26 cellular contexts compared by ENCODE assay signal in the genomic region with DNA sequence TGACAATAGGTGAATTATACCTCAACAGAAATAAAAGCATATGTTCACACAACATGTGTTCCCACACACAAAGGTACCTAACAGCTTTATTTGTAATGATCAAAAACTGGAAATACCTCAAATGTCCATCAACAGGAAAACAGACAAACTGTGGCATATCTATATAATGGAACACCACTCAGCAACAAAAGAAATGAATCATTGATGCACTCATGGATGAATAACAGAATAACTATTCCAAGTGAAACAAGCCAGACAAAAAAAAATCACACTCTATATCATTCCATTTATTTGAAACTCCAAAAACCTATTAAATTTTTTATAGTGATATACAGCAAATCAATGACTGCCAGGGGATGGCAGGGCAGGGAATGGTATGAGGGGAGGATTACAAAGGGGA.
"Had no signal": no experiment of that assay in that cellular context is flagged by ENCODE, and none has a peak within 500 bp of the region (broad histone marks: within the 10 kb centered on the region; RNA-seq: fewer than 3 reads in every experiment).

No MANE protein-coding gene starts in this region.

- H3K9ac ChIP-seq: neural progenitor cell had no signal

- DNase-seq: dorsolateral prefrontal cortex; effector CD8-positive, alpha-beta T cell; esophagus squamous epithelium; foreskin fibroblast; head of caudate nucleus; left ventricle myocardium inferior; lower lobe of right lung; mesenchymal stem cell; midbrain; nucleus accumbens; ovary; sigmoid colon; stimulated activated CD4-positive, alpha-beta T cell treated with anti-CD3 and anti-CD28 coated beads, Interleukin-2, amount 100 ng/mL, for 24 hours; stimulated activated CD4-positive, alpha-beta T cell treated with anti-CD3 and anti-CD28 coated beads, Interleukin-4, amount 100 ng/mL, for 4 hours; stimulated activated naive B cell treated with anti-CD40 and anti-IgM and Interleukin-4, amounts not matched to agents 10 μg/mL and 1 μg/mL and 100 μg/mL, for 72 hours; stimulated activated naive CD8-positive, alpha-beta T cell treated with anti-CD3 and anti-CD28 coated beads, Interleukin-15, amount 100 ng/mL, for 72 hours; testis; upper lobe of right lung had no signal

- H3K4me2 ChIP-seq: hepatocyte, neural progenitor cell had no signal

- H3K9me3 ChIP-seq: esophagus squamous epithelium, left ventricle myocardium inferior, lower lobe of right lung, ovary, right atrium auricular region, sigmoid colon, testis, tibial nerve, upper lobe of right lung, vagina had no signal

- H3K4me3 ChIP-seq: coronary artery, dorsolateral prefrontal cortex, esophagus squamous epithelium, hepatocyte, left ventricle myocardium inferior, lower lobe of right lung, neural progenitor cell, ovary, right atrium auricular region, sigmoid colon, skin epidermis, testis, tibial nerve, upper lobe of right lung, vagina had no signal

- H3K79me2 ChIP-seq: hepatocyte had no signal

- H3K27me3 ChIP-seq: esophagus squamous epithelium, hepatocyte, neural progenitor cell, ovary, right atrium auricular region, sigmoid colon, testis, upper lobe of right lung, vagina had no signal

- H3K36me3 ChIP-seq: esophagus squamous epithelium, left ventricle myocardium inferior, lower lobe of right lung, neural progenitor cell, ovary, right atrium auricular region, sigmoid colon, tibial nerve, upper lobe of right lung, vagina had no signal

- H3K4me1 ChIP-seq: esophagus squamous epithelium, left ventricle myocardium inferior, lower lobe of right lung, neural progenitor cell, right atrium auricular region, sigmoid colon, testis, tibial nerve, upper lobe of right lung, vagina had no signal

- ATAC-seq: lower lobe of right lung; natural killer cell treated with Interleukin-12 subunit alpha and Interleukin-12 subunit beta and Interleukin-15 and Interleukin-18, amount 100 ng/mL, for 72 hours; stimulated activated naive B cell treated with anti-CD40 and anti-IgM and Interleukin-4, amounts not matched to agents 10 μg/mL and 1 μg/mL and 100 μg/mL, for 72 hours; stimulated activated naive CD8-positive, alpha-beta T cell treated with anti-CD3 and anti-CD28 coated beads, Interleukin-15, amount 100 ng/mL, for 72 hours; upper lobe of right lung had no signal

- H2AFZ ChIP-seq: hepatocyte, neural progenitor cell had no signal

- H3K27ac ChIP-seq: coronary artery, dorsolateral prefrontal cortex, esophagus squamous epithelium, hepatocyte, left ventricle myocardium inferior, lower lobe of right lung, neural progenitor cell, ovary, right atrium auricular region, sigmoid colon, skin epidermis, testis, tibial nerve, upper lobe of right lung, vagina had no signal
